ENCODE assay signal across 13 cellular contexts in genomic region chr1:164601399-164602141, GRCh38. TPM values are rescaled to one million over a fixed set of nuclear protein-coding genes. Genes with fewer than 3 reads are reported as not detected.
DNase-seq lines count a peak whose midpoint lies in the region; TF ChIP-seq lines count a peak whose summit lies in the region.
"Had no signal": no experiment of that assay in that cellular context is flagged by ENCODE, and none has a peak within 500 bp of the region (broad histone marks: within the 10 kb centered on the region; RNA-seq: fewer than 3 reads in every experiment).

No MANE protein-coding gene starts in this region.

- H2BK120ac ChIP-seq in mesenchymal stem cell (ENCODE audit: low read depth, low read length): no peak overlapping the region

- no peak overlapping the region for H3K18ac ChIP-seq in mesenchymal stem cell (ENCODE audit: low read depth in 1 of 2, low read length in 2 of 2)

- H3K27ac Mint-ChIP-seq in type B pancreatic cell: peak overlapping the region; percentile 97
- H3K27ac Mint-ChIP-seq: activated naive CD8-positive, alpha-beta T cell treated with anti-CD3 and anti-CD28 coated beads for 36 hours; memory B cell had no signal

- H3K23ac ChIP-seq in mesenchymal stem cell (ENCODE audit: low read length in 2 of 2): no peak overlapping the region

- H3K9ac ChIP-seq in colonic mucosa (ENCODE audit: low read depth in 2 of 2, low read length in 2 of 2) (peak overlapping the region in 1 of 2 donors; percentile 74), mesenchymal stem cell (ENCODE audit: low read length) (peak overlapping the region; percentile 63)

- no peak overlapping the region for H4K91ac ChIP-seq in mesenchymal stem cell (ENCODE audit: low read length)

- H3K9me3 ChIP-seq in colonic mucosa (no peaks in the 10 kb centered on the region), mesenchymal stem cell (ENCODE audit: control insufficient read depth, low read length) (no peaks in the 10 kb centered on the region)

- no peak overlapping the region for H2BK15ac ChIP-seq in mesenchymal stem cell (ENCODE audit: low read depth, poor library complexity, severe bottlenecking)

- 71% methylated on average over 3 of the region's 5 CpGs for WGBS in mesenchymal stem cell

- peaks cover 62% of the 10 kb centered on the region for H3K4me1 Mint-ChIP-seq in type B pancreatic cell (ENCODE audit: unreplicated experiment)
- H3K4me1 Mint-ChIP-seq: activated naive CD8-positive, alpha-beta T cell treated with anti-CD3 and anti-CD28 coated beads for 36 hours; memory B cell had no signal

- H3K27me3 ChIP-seq in colonic mucosa: no peaks in the 10 kb centered on the region
- H3K27me3 ChIP-seq in mesenchymal stem cell (ENCODE audit: control insufficient read depth in 1 of 2, insufficient read depth in 1 of 2, low read length in 2 of 2): no peaks in the 10 kb centered on the region

- H3K36me3 ChIP-seq in colonic mucosa (no peaks in the 10 kb centered on the region), mesenchymal stem cell (ENCODE audit: control insufficient read depth in 1 of 2, insufficient read depth in 2 of 2, low read depth in 1 of 2, low read length in 2 of 2) (peaks cover 0 to 29% of the 10 kb centered on the region in 2 experiments)

- no peak for TF ChIP-seq CTCF in colonic mucosa (IDR thresholded peaks at IDR 0.05)
- TF ChIP-seq CTCF in type B pancreatic cell (conservative IDR thresholded peaks at IDR 0.05): no peak

- no peak overlapping the region for H3K4ac ChIP-seq in mesenchymal stem cell (ENCODE audit: low read depth in 1 of 2, low read length in 2 of 2)

- no peak overlapping the region for H4K8ac ChIP-seq in mesenchymal stem cell (ENCODE audit: low read length)

- no peaks in the 10 kb centered on the region for H3K27me3 Mint-ChIP-seq in type B pancreatic cell
- H3K27me3 Mint-ChIP-seq: memory B cell had no signal

- H3K4me2 ChIP-seq in mesenchymal stem cell (ENCODE audit: low read length, poor library complexity, severe bottlenecking): no peak overlapping the region

- H3K14ac ChIP-seq in mesenchymal stem cell (ENCODE audit: low read length in 2 of 2): no peak overlapping the region

- H2AK5ac ChIP-seq in mesenchymal stem cell (ENCODE audit: low read length, severe bottlenecking): peak overlapping the region; percentile 7

- intact Hi-C loops in colonic mucosa (cut with DNase I): no loop called here

- no peak overlapping the region for H2BK5ac ChIP-seq in mesenchymal stem cell (ENCODE audit: low read depth, low read length, poor library complexity, severe bottlenecking)

- peak overlapping the region; percentile 65 for H3K27ac ChIP-seq in colonic mucosa
- H3K27ac ChIP-seq in mesenchymal stem cell (ENCODE audit: low read length, poor library complexity, severe bottlenecking): no peak overlapping the region

- H3K9me3 Mint-ChIP-seq in type B pancreatic cell: no peaks in the 10 kb centered on the region
- H3K9me3 Mint-ChIP-seq: activated naive CD8-positive, alpha-beta T cell treated with anti-CD3 and anti-CD28 coated beads for 36 hours; memory B cell had no signal

- peaks cover 33% of the 10 kb centered on the region for H3K36me3 Mint-ChIP-seq in type B pancreatic cell
- H3K36me3 Mint-ChIP-seq: activated naive CD8-positive, alpha-beta T cell treated with anti-CD3 and anti-CD28 coated beads for 36 hours; memory B cell had no signal

- peak; percentile 65 for DNase-seq in NCI-H510A treated with DMSO at 0.1 percent for 48 hours (lab: John Stamatoyannopoulos, UW)
- DNase-seq in NCI-H510A (lab: John Stamatoyannopoulos, UW): no peak
- DNase-seq in colonic mucosa: no peak
- no peak for DNase-seq in mesenchymal stem cell
- DNase-seq in type B pancreatic cell (ENCODE audit: extremely low spot score, unreplicated experiment): no peak
- DNase-seq in ureter (ENCODE audit: low spot score): no peak
- DNase-seq in activated CD4-positive, alpha-beta T cell treated with anti-CD3 and anti-CD28 coated beads for 48 hours: no peak
- DNase-seq in GM03348 (ENCODE audit: low spot score): no peak
- DNase-seq: activated CD4-positive, alpha-beta T cell treated with anti-CD3 and anti-CD28 coated beads for 4 hours; activated naive CD8-positive, alpha-beta T cell treated with anti-CD3 and anti-CD28 coated beads for 36 hours; stimulated activated CD4-positive, alpha-beta T cell treated with anti-CD3 and anti-CD28 coated beads, Interleukin-15, amount 100 ng/mL, for 24 hours had no signal

- peaks cover 2% of the 10 kb centered on the region for H3K79me1 ChIP-seq in mesenchymal stem cell (replicated peaks; ENCODE audit: low read length, poor library complexity, severe bottlenecking)

- H3K4me3 Mint-ChIP-seq in type B pancreatic cell: peak overlapping the region; percentile 81
- H3K4me3 Mint-ChIP-seq: activated naive CD8-positive, alpha-beta T cell treated with anti-CD3 and anti-CD28 coated beads for 36 hours; memory B cell had no signal

- H3K4me1 ChIP-seq in colonic mucosa (peaks cover 7% of the 10 kb centered on the region), mesenchymal stem cell (ENCODE audit: control insufficient read depth, insufficient read depth, low read depth, low read length) (peaks cover 12% of the 10 kb centered on the region)

- H3K4me3 ChIP-seq in colonic mucosa: no peak overlapping the region
- peak overlapping the region in 1 of 2 experiments; percentile 58 for H3K4me3 ChIP-seq in mesenchymal stem cell (ENCODE audit: insufficient read depth in 1 of 2, low read depth in 1 of 2, low read length in 2 of 2)

- peak overlapping the region in 1 of 2 experiments; percentile 37 for H2BK12ac ChIP-seq in mesenchymal stem cell (ENCODE audit: low read length in 2 of 2)

- H2AFZ ChIP-seq in mesenchymal stem cell (ENCODE audit: low read depth, low read length): no peak overlapping the region

RNA-seq across cellular contexts. Expression of gene PBX1, which starts 42.6 kb away (rescaled TPM):
- total RNA-seq in colonic mucosa: 10 to 100 TPM; 27.2 to 53.7 TPM
- polyA plus RNA-seq in mesenchymal stem cell (2013, experiment 1 of 2): 32.7 TPM
- polyA plus RNA-seq in mesenchymal stem cell (2013, experiment 2 of 2): 33.2 TPM
- 257 and 324 TPM in 2 replicates for total RNA-seq in type B pancreatic cell (ENCODE audit: low replicate concordance)
- 169 TPM for total RNA-seq in ureter
- total RNA-seq: G401 had no signal
